Comparison of ENCODE assay signal across 24 cellular contexts in the genomic region with DNA sequence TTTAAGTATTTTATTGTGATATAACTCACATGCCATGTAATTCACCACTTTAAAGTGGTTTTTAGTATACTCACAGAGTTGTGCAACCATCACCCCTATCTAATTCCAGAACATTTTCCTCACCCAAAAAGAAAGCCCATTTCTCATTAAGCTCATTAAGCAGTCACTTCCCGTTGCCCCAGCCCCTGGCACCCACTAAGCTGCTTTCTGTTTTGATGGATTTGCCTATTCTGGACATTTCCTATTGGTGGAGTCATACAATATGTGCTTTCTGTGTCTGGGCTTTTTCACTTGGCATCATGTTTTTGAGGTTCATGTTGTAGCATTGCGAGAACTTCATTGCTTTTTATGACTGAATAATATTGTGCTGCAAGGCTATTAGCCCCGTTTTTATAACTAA.
DNase-seq lines count a peak whose midpoint lies in the region; ATAC-seq and TF ChIP-seq lines count a peak whose summit lies in the region.
"Had no signal": no experiment of that assay in that cellular context is flagged by ENCODE, and none has a peak within 500 bp of the region (broad histone marks: within the 10 kb centered on the region; RNA-seq: fewer than 3 reads in every experiment).

No MANE protein-coding gene starts in this region.

- peak; percentile 51 for DNase-seq in NCI-H82 (lab: John Stamatoyannopoulos, UW)
- DNase-seq in NCI-H82 treated with DMSO at 0.1 percent for 48 hours (lab: John Stamatoyannopoulos, UW; ENCODE audit: unreplicated experiment), result no peak
- DNase-seq in naive thymus-derived CD8-positive, alpha-beta T cell, result no peak
- DNase-seq in middle frontal gyrus (ENCODE audit: extremely low spot score, low spot score), result no peak
- no peak for DNase-seq in activated CD4-positive, alpha-beta T cell treated with anti-CD3 and anti-CD28 coated beads for 1 hour
- DNase-seq: ACHN, BE2C, Calu3, DMS79 treated with DMSO at 0.1 percent for 48 hours, GF-D8, Karpas-422, NCI-H1092 treated with DMSO at 0.1 percent for 48 hours, NCI-H1436, NCI-H187, NCI-H2081 treated with DMSO at 0.1 percent for 48 hours, NCI-H524, NCI-H774, SHP77 had no signal

- H3K36me3 Mint-ChIP-seq in brain, result no peaks in the 10 kb centered on the region
- H3K36me3 Mint-ChIP-seq in naive thymus-derived CD8-positive, alpha-beta T cell, result peaks cover 0 to 2% (median 0%) of the 10 kb centered on the region in 3 donors
- H3K36me3 Mint-ChIP-seq: CD14-positive monocyte had no signal

- peak overlapping the region; percentile 38 for H3K27ac ChIP-seq in thymus (ENCODE audit: low read depth)
- H3K27ac ChIP-seq: 22Rv1, RWPE1 had no signal

- peaks cover 28% of the 10 kb centered on the region for H3K36me3 ChIP-seq in thymus (ENCODE audit: control insufficient read depth, insufficient read depth)
- H3K36me3 ChIP-seq: BE2C had no signal

- WGBS in thymus, result 90% methylated on average over 3 of the region's 3 CpGs

- H3K9me3 Mint-ChIP-seq in brain, result peaks cover 0 to 3% (median 0%) of the 10 kb centered on the region in 5 experiments
- no peaks in the 10 kb centered on the region for H3K9me3 Mint-ChIP-seq in naive thymus-derived CD8-positive, alpha-beta T cell
- H3K9me3 Mint-ChIP-seq: CD14-positive monocyte had no signal

- H3K27me3 Mint-ChIP-seq in brain, result no peaks in the 10 kb centered on the region
- no peaks in the 10 kb centered on the region for H3K27me3 Mint-ChIP-seq in naive thymus-derived CD8-positive, alpha-beta T cell

- ATAC-seq in naive thymus-derived CD8-positive, alpha-beta T cell, result no peak
- ATAC-seq in GM21529 (IDR thresholded peaks at IDR 0.05; ENCODE audit: unreplicated experiment), result no peak

- H3K4me1 Mint-ChIP-seq in brain, result peaks cover 74% of the 10 kb centered on the region
- peaks cover 33 to 65% (median 58%) of the 10 kb centered on the region in 4 donors for H3K4me1 Mint-ChIP-seq in naive thymus-derived CD8-positive, alpha-beta T cell

- TF ChIP-seq CTCF in brain (conservative IDR thresholded peaks at IDR 0.05), result no peak

- peak overlapping the region in 2 of 5 experiments; percentile 8 to 24 for H3K4me3 Mint-ChIP-seq in brain
- H3K4me3 Mint-ChIP-seq in naive thymus-derived CD8-positive, alpha-beta T cell, result no peak overlapping the region
- H3K4me3 Mint-ChIP-seq: CD14-positive monocyte had no signal

- POLR2A ChIA-PET in naive thymus-derived CD8-positive, alpha-beta T cell (lab: Charles Lee), result interaction anchor here (2.7 kb wide), 1 partner anchor 29 kb away, joined by 7 read pairs; no protein-coding TSS in a partner anchor

- H3K9me3 ChIP-seq in thymus (ENCODE audit: control insufficient read depth), result peaks cover 1% of the 10 kb centered on the region
- H3K9me3 ChIP-seq: BE2C had no signal

- H3K27ac Mint-ChIP-seq in brain, result peak overlapping the region in 3 of 5 experiments; percentile 12 to 77 (median 43)
- peak overlapping the region in 7 of 10 donors; percentile 31 to 94 (median 86) for H3K27ac Mint-ChIP-seq in naive thymus-derived CD8-positive, alpha-beta T cell
- H3K27ac Mint-ChIP-seq: CD14-positive monocyte had no signal

- H3K4me1 ChIP-seq in thymus (ENCODE audit: control insufficient read depth, insufficient read depth, low read length), result peaks cover 71% of the 10 kb centered on the region
- H3K4me1 ChIP-seq: BE2C had no signal

- H3K4me3 ChIP-seq in thymus (ENCODE audit: low read length), result no peak overlapping the region

- no peaks in the 10 kb centered on the region for H3K27me3 ChIP-seq in thymus (ENCODE audit: control insufficient read depth, insufficient read depth)
- H3K27me3 ChIP-seq: BE2C had no signal
